1 cellular context compared by ENCODE assay signal in the genomic region with DNA sequence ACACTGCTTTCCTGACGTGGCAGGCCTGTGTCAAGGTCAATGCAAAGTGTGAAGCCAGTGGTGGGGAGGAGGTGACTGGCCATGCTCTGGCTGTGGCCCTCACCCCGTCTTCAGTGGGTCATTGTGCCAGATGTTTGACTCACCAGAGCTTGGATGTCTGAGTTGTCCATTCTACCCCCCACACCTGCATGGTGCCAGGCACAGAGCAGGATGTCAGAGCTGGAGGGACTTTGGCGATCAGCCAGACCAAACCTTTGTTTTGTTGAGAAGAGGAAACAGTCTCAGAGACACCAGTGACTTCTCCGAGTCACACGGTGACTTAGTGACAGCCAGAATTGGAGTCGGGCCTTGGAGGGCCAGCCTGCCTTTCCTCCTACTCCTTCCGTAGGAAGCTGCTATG.
TF ChIP-seq lines count a peak whose summit lies in the region.

No MANE protein-coding gene starts in this region.

TF ChIP-seq in WTC11, 78 proteins besides CTCF, POLR2A, EP300 and RAD21 (continued from another document):
- TF ChIP-seq IRF2 (CRISPR knock-in tag; IDR thresholded peaks at IDR 0.05; ENCODE audit: borderline replicate concordance, low read depth) (no peak), FOXK1 (CRISPR knock-in tag; IDR thresholded peaks at IDR 0.05) (no peak), ZNF396 (CRISPR knock-in tag; IDR thresholded peaks at IDR 0.05; ENCODE audit: borderline replicate concordance) (no peak), CREB1 (CRISPR knock-in tag; IDR thresholded peaks at IDR 0.05) (no peak), FOXJ3 (CRISPR knock-in tag; IDR thresholded peaks at IDR 0.05; ENCODE audit: borderline replicate concordance) (no peak)
- TF ChIP-seq, protein P1, sequence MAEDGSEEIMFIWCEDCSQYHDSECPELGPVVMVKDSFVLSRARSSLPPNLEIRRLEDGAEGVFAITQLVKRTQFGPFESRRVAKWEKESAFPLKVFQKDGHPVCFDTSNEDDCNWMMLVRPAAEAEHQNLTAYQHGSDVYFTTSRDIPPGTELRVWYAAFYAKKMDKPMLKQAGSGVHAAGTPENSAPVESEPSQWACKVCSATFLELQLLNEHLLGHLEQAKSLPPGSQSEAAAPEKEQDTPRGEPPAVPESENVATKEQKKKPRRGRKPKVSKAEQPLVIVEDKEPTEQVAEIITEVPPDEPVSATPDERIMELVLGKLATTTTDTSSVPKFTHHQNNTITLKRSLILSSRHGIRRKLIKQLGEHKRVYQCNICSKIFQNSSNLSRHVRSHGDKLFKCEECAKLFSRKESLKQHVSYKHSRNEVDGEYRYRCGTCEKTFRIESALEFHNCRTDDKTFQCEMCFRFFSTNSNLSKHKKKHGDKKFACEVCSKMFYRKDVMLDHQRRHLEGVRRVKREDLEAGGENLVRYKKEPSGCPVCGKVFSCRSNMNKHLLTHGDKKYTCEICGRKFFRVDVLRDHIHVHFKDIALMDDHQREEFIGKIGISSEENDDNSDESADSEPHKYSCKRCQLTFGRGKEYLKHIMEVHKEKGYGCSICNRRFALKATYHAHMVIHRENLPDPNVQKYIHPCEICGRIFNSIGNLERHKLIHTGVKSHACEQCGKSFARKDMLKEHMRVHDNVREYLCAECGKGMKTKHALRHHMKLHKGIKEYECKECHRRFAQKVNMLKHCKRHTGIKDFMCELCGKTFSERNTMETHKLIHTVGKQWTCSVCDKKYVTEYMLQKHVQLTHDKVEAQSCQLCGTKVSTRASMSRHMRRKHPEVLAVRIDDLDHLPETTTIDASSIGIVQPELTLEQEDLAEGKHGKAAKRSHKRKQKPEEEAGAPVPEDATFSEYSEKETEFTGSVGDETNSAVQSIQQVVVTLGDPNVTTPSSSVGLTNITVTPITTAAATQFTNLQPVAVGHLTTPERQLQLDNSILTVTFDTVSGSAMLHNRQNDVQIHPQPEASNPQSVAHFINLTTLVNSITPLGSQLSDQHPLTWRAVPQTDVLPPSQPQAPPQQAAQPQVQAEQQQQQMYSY (CRISPR knock-in tag; IDR thresholded peaks at IDR 0.05), result no peak
- TF ChIP-seq, protein P2, sequence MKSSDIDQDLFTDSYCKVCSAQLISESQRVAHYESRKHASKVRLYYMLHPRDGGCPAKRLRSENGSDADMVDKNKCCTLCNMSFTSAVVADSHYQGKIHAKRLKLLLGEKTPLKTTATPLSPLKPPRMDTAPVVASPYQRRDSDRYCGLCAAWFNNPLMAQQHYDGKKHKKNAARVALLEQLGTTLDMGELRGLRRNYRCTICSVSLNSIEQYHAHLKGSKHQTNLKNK (CRISPR knock-in tag; IDR thresholded peaks at IDR 0.05), result no peak
